ENCODE assay signal across 8 cellular contexts in the genomic region with DNA sequence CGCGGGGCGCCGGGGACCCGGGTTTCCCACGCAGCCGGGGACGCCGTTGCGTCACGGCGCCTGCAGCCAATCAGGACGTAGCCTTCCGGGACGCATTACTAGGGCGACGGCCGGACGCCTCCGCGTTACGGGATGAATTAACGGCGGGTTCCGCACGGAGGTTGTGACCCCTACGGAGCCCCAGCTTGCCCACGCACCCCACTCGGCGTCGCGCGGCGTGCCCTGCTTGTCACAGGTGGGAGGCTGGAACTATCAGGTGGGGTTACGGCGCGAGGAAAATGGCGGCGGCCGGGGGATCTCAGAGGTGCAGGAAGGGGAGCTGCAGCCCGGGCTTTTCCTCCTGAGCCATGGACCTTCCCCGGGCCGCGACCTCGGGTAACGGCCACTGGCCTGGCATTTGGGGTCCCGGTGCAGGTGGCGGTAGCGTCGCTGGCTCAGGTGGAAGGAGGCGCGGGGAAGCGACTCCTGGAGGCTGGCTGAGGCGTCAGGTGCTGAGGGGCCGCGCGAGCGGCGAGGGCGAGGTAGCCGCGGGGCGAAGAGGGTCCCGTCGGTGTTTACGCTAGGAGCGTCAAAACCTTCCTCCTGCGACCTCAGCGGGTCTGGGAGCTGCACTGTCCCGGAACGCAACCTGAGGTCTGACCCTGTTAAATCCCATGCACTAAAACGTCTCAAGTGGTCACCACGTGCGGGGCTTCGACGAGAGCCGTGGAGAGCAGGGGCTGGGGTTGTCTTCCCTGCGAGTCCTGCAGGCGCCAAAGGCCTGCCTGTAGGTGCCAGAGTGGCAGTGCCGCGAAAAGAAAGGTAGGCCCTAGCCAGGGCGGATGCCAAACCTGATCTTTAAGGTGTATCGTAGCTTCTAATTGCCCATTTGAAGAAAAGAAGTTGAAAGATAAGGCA. TPM values are rescaled to one million over a fixed set of nuclear protein-coding genes. Genes with fewer than 3 reads are reported as not detected.
DNase-seq lines count a peak whose midpoint lies in the region; ATAC-seq and TF ChIP-seq lines count a peak whose summit lies in the region.

A gene (plus strand): TSS at position 98 of the 897 bp plus-strand sequence. CDS start 78,345 bp downstream, outside the sequence.

- no peak; the same call in 1 of the 2 replicates for TF ChIP-seq CTCF in C4-2B (conservative IDR thresholded peaks at IDR 0.05)

- ATAC-seq in HG03354 (IDR thresholded peaks at IDR 0.05; ENCODE audit: poor library complexity, severe bottlenecking, unreplicated experiment): peak; percentile 91
- peak; percentile 88 for ATAC-seq in effector memory CD8-positive, alpha-beta T cell (replicated peaks)

- H3K9me3 Mint-ChIP-seq in effector memory CD8-positive, alpha-beta T cell: no peaks in the 10 kb centered on the region

- H3K4me1 Mint-ChIP-seq in effector memory CD8-positive, alpha-beta T cell (ENCODE audit: low read depth in 2 of 2): peaks cover 29 to 34% of the 10 kb centered on the region in 2 donors

- H3K4me3 Mint-ChIP-seq in effector memory CD8-positive, alpha-beta T cell: peak within 1 kb of the TSS; percentile 97 to 98

- H3K27me3 Mint-ChIP-seq in effector memory CD8-positive, alpha-beta T cell: no peaks in the 10 kb centered on the region

- peak within 1 kb of the TSS; percentile 98 to 99 for H3K27ac Mint-ChIP-seq in effector memory CD8-positive, alpha-beta T cell

- peaks cover 16% of the 10 kb centered on the region for H3K36me3 Mint-ChIP-seq in effector memory CD8-positive, alpha-beta T cell (ENCODE audit: insufficient read depth)

- peak within 1 kb of the TSS; percentile 82 for H3K27ac ChIP-seq in C4-2B

- peak; percentile 70 for TF ChIP-seq POLR2A in GM19099 (IDR thresholded peaks at IDR 0.05; ENCODE audit: extremely low read depth, insufficient read length, low read depth)

- DNase-seq in NCI-H774 (lab: John Stamatoyannopoulos, UW) (peak; percentile 76), mesenteric fat pad (ENCODE audit: low spot score) (peak; percentile 94)
- peak; percentile 60 to 73 for DNase-seq in activated CD8-positive, alpha-beta memory T cell treated with anti-CD3 and anti-CD28 coated beads for 1 hour (ENCODE audit: extremely low read depth in 1 of 2, low read depth in 1 of 2)
- DNase-seq in effector memory CD8-positive, alpha-beta T cell: peak; percentile 81 to 83 (median 82)
- DNase-seq in stimulated activated CD8-positive, alpha-beta memory T cell treated with anti-CD3 and anti-CD28 coated beads, Interleukin-15, amount 100 ng/mL, for 1 hour (ENCODE audit: low read depth): peak; percentile 64

RNA-seq across cellular contexts. Expression of the gene that starts here (rescaled TPM):
- total RNA-seq in mesenteric fat pad: 10.9 TPM

Comparison
In these comparisons a context has a peak if more than half of its experiments do, and no peak if none do; other contexts are left out.
1. Peak in every context shown above with its lines: DNase-seq, ATAC-seq and H3K27ac ChIP-seq.